ENCODE assay signal across 18 cellular contexts in genomic region chr3:40764722-40765121, GRCh38.
"Had no signal": no experiment of that assay in that cellular context is flagged by ENCODE, and none has a peak within 500 bp of the region (broad histone marks: within the 10 kb centered on the region; RNA-seq: fewer than 3 reads in every experiment).

No MANE protein-coding gene starts in this region.

- H3K4me1 ChIP-seq: suprapubic skin, thyroid gland, uterus had no signal

- H3K27me3 ChIP-seq: heart left ventricle, right atrium auricular region, suprapubic skin, thyroid gland, upper lobe of left lung, uterus had no signal

- H3K36me3 Mint-ChIP-seq: naive thymus-derived CD8-positive, alpha-beta T cell; stimulated activated effector memory CD8-positive, alpha-beta T cell treated with anti-CD3 and anti-CD28 coated beads, Interleukin-12 subunit alpha, Interleukin-12 subunit beta, amount 100 ng/mL, for 72 hours had no signal

- FAIRE-seq: endothelial cell of umbilical vein, frontal cortex had no signal

- H3K4me3 ChIP-seq: heart left ventricle, right atrium auricular region, smooth muscle cell, suprapubic skin, thyroid gland, upper lobe of left lung, uterus had no signal

- H3K9me3 Mint-ChIP-seq: effector memory CD8-positive, alpha-beta T cell had no signal

- DNase-seq: effector memory CD8-positive, alpha-beta T cell; heart left ventricle; hippocampal formation; mesendoderm; naive thymus-derived CD8-positive, alpha-beta T cell; posterior cingulate gyrus; stimulated activated CD4-positive, alpha-beta T cell treated with anti-CD3 and anti-CD28 coated beads, Interleukin-2, amount 100 ng/mL, for 48 hours; stimulated activated CD8-positive, alpha-beta memory T cell treated with anti-CD3 and anti-CD28 coated beads, Interleukin-4, amount 100 ng/mL, for 48 hours; stimulated activated naive CD8-positive, alpha-beta T cell treated with anti-CD3 and anti-CD28 coated beads, Interleukin-15, Interleukin-2, amounts not matched to agents 100 U/mL and 50 U/mL, for 24 hours; thyroid gland; upper lobe of left lung; uterus had no signal

- H3K27ac Mint-ChIP-seq: effector memory CD8-positive, alpha-beta T cell; naive thymus-derived CD8-positive, alpha-beta T cell; stimulated activated effector memory CD8-positive, alpha-beta T cell treated with anti-CD3 and anti-CD28 coated beads, Interleukin-12 subunit alpha, Interleukin-12 subunit beta, amount 100 ng/mL, for 72 hours had no signal

- H3K36me3 ChIP-seq: heart left ventricle, right atrium auricular region, suprapubic skin, thyroid gland, upper lobe of left lung, uterus had no signal

- H3K9me3 ChIP-seq: thyroid gland, uterus had no signal

- H3K4me3 Mint-ChIP-seq: effector memory CD8-positive, alpha-beta T cell; naive thymus-derived CD8-positive, alpha-beta T cell; stimulated activated effector memory CD8-positive, alpha-beta T cell treated with anti-CD3 and anti-CD28 coated beads, Interleukin-12 subunit alpha, Interleukin-12 subunit beta, amount 100 ng/mL, for 72 hours had no signal

- H3K27ac ChIP-seq: heart left ventricle, right atrium auricular region, suprapubic skin, thyroid gland, upper lobe of left lung, uterus had no signal
